Comparison of ENCODE assay signal across 14 cellular contexts in the genomic region with DNA sequence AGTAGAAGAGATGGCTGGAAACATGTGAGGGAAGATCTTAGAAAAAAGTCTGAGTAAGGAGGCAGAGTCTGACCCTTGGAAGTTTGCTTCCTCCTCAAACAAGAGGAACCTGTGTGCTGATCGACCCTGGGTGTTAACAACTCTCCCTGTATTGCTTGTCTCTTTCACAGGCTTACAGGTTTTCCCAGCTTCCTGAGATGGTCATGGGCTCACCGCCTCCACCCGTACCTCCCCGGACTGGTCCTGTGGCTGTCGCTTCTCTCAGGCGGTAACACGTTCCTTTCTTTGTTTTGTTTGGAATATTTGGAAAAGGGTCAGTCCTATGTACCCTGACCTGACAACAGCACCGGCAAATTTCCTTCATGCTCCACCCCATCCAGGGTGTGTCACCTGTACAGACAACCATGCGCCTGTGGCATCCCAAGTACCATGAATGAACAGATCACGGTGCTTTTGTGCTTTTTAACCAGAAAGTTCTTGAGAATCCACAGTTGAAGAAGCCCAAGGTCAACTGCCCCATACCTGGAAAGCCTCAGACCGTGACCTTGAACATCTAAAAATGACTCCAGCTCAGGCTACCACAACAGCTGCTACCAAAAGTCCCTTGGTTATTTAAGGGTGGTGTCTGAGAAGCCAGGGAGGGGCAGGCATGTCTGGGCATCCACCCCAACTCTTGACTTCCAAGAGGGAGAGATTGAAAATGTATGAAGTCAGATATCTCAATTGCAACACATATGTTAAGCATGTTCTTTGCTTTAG. TPM values are rescaled to one million over a fixed set of nuclear protein-coding genes. Genes with fewer than 3 reads are reported as not detected.
DNase-seq lines count a peak whose midpoint lies in the region; ATAC-seq and TF ChIP-seq lines count a peak whose summit lies in the region.
"Had no signal": no experiment of that assay in that cellular context is flagged by ENCODE, and none has a peak within 500 bp of the region (broad histone marks: within the 10 kb centered on the region; RNA-seq: fewer than 3 reads in every experiment).

No MANE protein-coding gene starts in this region.

- H3K4me3 ChIP-seq in OCI-LY7 (ENCODE audit: low read depth, low read length, poor library complexity, severe bottlenecking) (no peak overlapping the region), skin epidermis (no peak overlapping the region)
- H3K4me3 ChIP-seq: testis had no signal

- BruUV-seq in OCI-LY7 (replicated peaks; lab: Mats Ljungman, UMichigan), result no TSS peak

- H3K9me3 ChIP-seq in OCI-LY7 (ENCODE audit: low read length), result no peaks in the 10 kb centered on the region
- H3K9me3 ChIP-seq: testis had no signal

- H3K4me2 ChIP-seq in OCI-LY7 (ENCODE audit: low read length), result 0 out of 2 replicates have a peak overlapping the region, but pooled peaks have one; percentile 6

- DNase-seq in OCI-LY7 (ENCODE audit: low spot score) (no peak), RKO (ENCODE audit: low spot score) (no peak), NCI-H1048 (lab: John Stamatoyannopoulos, UW) (no peak), T-helper 1 cell (no peak)
- DNase-seq: activated CD4-positive, alpha-beta T cell treated with anti-CD3 and anti-CD28 coated beads for 4 hours; head of caudate nucleus; left cardiac atrium; NCI-H345; testis had no signal

- H3K27ac ChIP-seq in OCI-LY7 (ENCODE audit: low read depth, low read length, poor library complexity, severe bottlenecking) (no peak overlapping the region), skin epidermis (peak overlapping the region in 11 of 21 experiments; percentile 4 to 67 (median 30))
- H3K27ac ChIP-seq: testis had no signal

- H4K20me1 ChIP-seq in OCI-LY7 (ENCODE audit: insufficient read depth, low read length), result no peaks in the 10 kb centered on the region

- peak; percentile 67 for ATAC-seq in GM18868 (IDR thresholded peaks at IDR 0.05; ENCODE audit: unreplicated experiment)
- peak; percentile 73 for ATAC-seq in HG02642 (IDR thresholded peaks at IDR 0.05; ENCODE audit: poor library complexity, unreplicated experiment)
- no peak for ATAC-seq in GM21390 (IDR thresholded peaks at IDR 0.05; ENCODE audit: unreplicated experiment)
- ATAC-seq: left cardiac atrium, Panc1 had no signal

- H3K36me3 ChIP-seq in OCI-LY7 (ENCODE audit: insufficient read depth, low read length), result peaks cover 58% of the 10 kb centered on the region

- H3K79me2 ChIP-seq in OCI-LY7 (ENCODE audit: insufficient read depth, low read depth, low read length), result no peaks in the 10 kb centered on the region

- CTCF ChIA-PET in OCI-LY7 (lab: Charles Lee; ENCODE audit: unreplicated experiment), result no interaction called here

- POLR2A ChIA-PET in OCI-LY7 (lab: Charles Lee), result interaction anchor here (0.6 kb wide), 1 partner anchor 19 kb away, joined by 3 read pairs; no protein-coding TSS in a partner anchor

- H2AFZ ChIP-seq in OCI-LY7 (ENCODE audit: low read length), result no peak overlapping the region

- intact Hi-C loops in OCI-LY7 (cut with micrococcal nuclease; ENCODE audit: unreplicated experiment), result no loop called here

- peaks cover 11% of the 10 kb centered on the region for H3K4me1 ChIP-seq in OCI-LY7 (ENCODE audit: insufficient read depth, low read length, poor library complexity, severe bottlenecking)
- H3K4me1 ChIP-seq: testis had no signal

- TF ChIP-seq CTCF in OCI-LY7 (conservative IDR thresholded peaks at IDR 0.05; ENCODE audit: low read length), result no peak

- no peaks in the 10 kb centered on the region for H3K9me2 ChIP-seq in OCI-LY7 (ENCODE audit: insufficient read depth, low read length)

RNA-seq across cellular contexts. Expression of a gene that starts 44.6 kb away (rescaled TPM):
- total RNA-seq in OCI-LY7 (2014; rRNA removed; shearing (Covaris generic)), result not detected in 2 replicates
- total RNA-seq in OCI-LY7 (2022), result not detected in 2 replicates
